ENCODE assay signal across 8 cellular contexts in the genomic region with DNA sequence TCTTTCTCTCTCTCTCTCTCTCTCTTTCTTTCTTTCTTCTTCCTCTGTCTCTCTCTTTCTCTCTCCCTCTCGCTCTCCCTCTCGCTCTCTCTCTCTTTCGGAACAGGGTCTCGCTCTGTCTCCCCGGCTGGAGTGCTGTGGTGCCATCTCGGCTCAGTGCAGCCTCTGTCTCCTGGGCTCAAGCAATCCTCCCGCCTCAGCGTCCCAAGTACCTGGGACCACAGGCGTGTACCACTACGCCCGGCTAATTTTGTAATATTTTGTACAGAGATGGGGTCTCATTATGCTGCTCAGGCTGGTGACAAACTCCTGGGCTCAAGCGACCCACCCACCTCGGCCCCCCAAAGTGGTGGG. TPM values are rescaled to one million over a fixed set of nuclear protein-coding genes. Genes with fewer than 3 reads are reported as not detected.
DNase-seq lines count a peak whose midpoint lies in the region; ATAC-seq, FAIRE-seq and TF ChIP-seq lines count a peak whose summit lies in the region.

No MANE protein-coding gene starts in this region.

- H3K27me3 Mint-ChIP-seq in astrocyte (ENCODE audit: low read depth, unreplicated experiment): no peaks in the 10 kb centered on the region
- no peaks in the 10 kb centered on the region for H3K27me3 Mint-ChIP-seq in natural killer cell (ENCODE audit: low read depth in 2 of 2)

- H3K79me2 ChIP-seq in DOHH2 (ENCODE audit: control insufficient read depth, low read length) (peaks cover 5% of the 10 kb centered on the region; the same call in 1 of the 2 replicates), MM.1S (ENCODE audit: low read length) (no peaks in the 10 kb centered on the region), astrocyte (ENCODE audit: insufficient read depth, low read length) (no peaks in the 10 kb centered on the region)

- DNase-seq in MM.1S: no peak
- no peak for DNase-seq in astrocyte (ENCODE audit: low read depth)
- no peak for DNase-seq in natural killer cell
- DNase-seq in dedifferentiated amniotic fluid mesenchymal stem cell (ENCODE audit: extremely low spot score): no peak
- DNase-seq in tibial artery: no peak
- DNase-seq in T-helper 9 cell: no peak

- H3F3A ChIP-seq in DOHH2 (ENCODE audit: control insufficient read depth, insufficient read depth) (peaks cover 25% of the 10 kb centered on the region), MM.1S (ENCODE audit: insufficient read depth, low read length) (peaks cover 28% of the 10 kb centered on the region)

- H3K9me3 Mint-ChIP-seq in astrocyte (ENCODE audit: unreplicated experiment) (no peaks in the 10 kb centered on the region), natural killer cell (no peaks in the 10 kb centered on the region)

- H3K4me3 Mint-ChIP-seq in astrocyte (ENCODE audit: unreplicated experiment) (peak overlapping the region; percentile 68), natural killer cell (peak overlapping the region; percentile 38)

- H3K4me3 ChIP-seq in DOHH2 (ENCODE audit: low read length) (peak overlapping the region; percentile 64), MM.1S (ENCODE audit: low read length) (peak overlapping the region; percentile 28), astrocyte (ENCODE audit: insufficient read depth, low read depth, low read length) (no peak overlapping the region), tibial artery (no peak overlapping the region)

- no peaks in the 10 kb centered on the region for H3K9me2 ChIP-seq in DOHH2 (replicated peaks; ENCODE audit: control insufficient read depth, low read length)
- no peaks in the 10 kb centered on the region for H3K9me2 ChIP-seq in MM.1S (replicated peaks; ENCODE audit: insufficient read depth, low read length)

- peaks cover 6% of the 10 kb centered on the region for H3K36me3 ChIP-seq in DOHH2 (ENCODE audit: control insufficient read depth, low read length)
- no peaks in the 10 kb centered on the region for H3K36me3 ChIP-seq in MM.1S (replicated peaks; ENCODE audit: insufficient read depth, low read length)
- no peaks in the 10 kb centered on the region for H3K36me3 ChIP-seq in astrocyte (ENCODE audit: insufficient read depth, low read length)
- H3K36me3 ChIP-seq in tibial artery: no peaks in the 10 kb centered on the region

- H3K27me3 ChIP-seq in DOHH2 (ENCODE audit: control insufficient read depth, low read length): no peaks in the 10 kb centered on the region
- H3K27me3 ChIP-seq in MM.1S (replicated peaks; ENCODE audit: insufficient read depth, low read length): no peaks in the 10 kb centered on the region
- H3K27me3 ChIP-seq in astrocyte (ENCODE audit: insufficient read depth, low read length): no peaks in the 10 kb centered on the region
- H3K27me3 ChIP-seq in tibial artery: peaks cover 0 to 30% of the 10 kb centered on the region in 2 donors

- H3K27ac Mint-ChIP-seq in astrocyte (ENCODE audit: unreplicated experiment) (peak overlapping the region; percentile 98), natural killer cell (peak overlapping the region; percentile 59 to 85)

- H3K4me1 Mint-ChIP-seq in astrocyte (ENCODE audit: low read depth, unreplicated experiment) (peaks cover 23% of the 10 kb centered on the region), natural killer cell (peaks cover 20 to 29% of the 10 kb centered on the region in 2 donors)

- H3K4me1 ChIP-seq in DOHH2 (ENCODE audit: control insufficient read depth, low read length) (peaks cover 92% of the 10 kb centered on the region), MM.1S (ENCODE audit: low read length) (peaks cover 22% of the 10 kb centered on the region), astrocyte (ENCODE audit: insufficient read depth, low read length) (peaks cover 28% of the 10 kb centered on the region), tibial artery (peaks cover 0 to 17% (median 13%) of the 10 kb centered on the region in 4 donors)

- ATAC-seq in natural killer cell (no peak), GM18519 (IDR thresholded peaks at IDR 0.05; ENCODE audit: low FRiP score, unreplicated experiment) (no peak)

- H3K4me2 ChIP-seq in DOHH2 (ENCODE audit: low read length) (peak overlapping the region; percentile 86), MM.1S (ENCODE audit: low read depth, low read length) (peak overlapping the region; percentile 73), astrocyte (ENCODE audit: low read length) (no peak overlapping the region)

- intact Hi-C loops in natural killer cell (cut with micrococcal nuclease) (loop anchor here (5.0 kb wide), 1 partner anchor 659 kb away; no protein-coding TSS in a partner anchor), tibial artery (cut with DNase I; ENCODE audit: low total_unique reads) (loop anchor here (5.0 kb wide), 1 partner anchor 99 kb away; no protein-coding TSS in a partner anchor)

- H3K27ac ChIP-seq in DOHH2 (ENCODE audit: low read depth, low read length): peak overlapping the region; percentile 95
- peak overlapping the region; percentile 76 for H3K27ac ChIP-seq in MM.1S (ENCODE audit: low read length)
- peak overlapping the region; percentile 74 for H3K27ac ChIP-seq in astrocyte (ENCODE audit: low read depth, low read length)
- H3K27ac ChIP-seq in tibial artery: no peak overlapping the region

- no peaks in the 10 kb centered on the region for H3K9me3 ChIP-seq in DOHH2 (ENCODE audit: control insufficient read depth, insufficient read depth, low read length)
- H3K9me3 ChIP-seq in MM.1S (replicated peaks; ENCODE audit: insufficient read depth, low read length): no peaks in the 10 kb centered on the region
- H3K9me3 ChIP-seq in astrocyte (ENCODE audit: insufficient read depth, low read depth, low read length): no peaks in the 10 kb centered on the region
- no peaks in the 10 kb centered on the region for H3K9me3 ChIP-seq in tibial artery

- H2AFZ ChIP-seq in MM.1S (ENCODE audit: low read length) (no peak overlapping the region), astrocyte (ENCODE audit: low read depth, low read length) (peak overlapping the region; percentile 60)

- FAIRE-seq in astrocyte (lab: Jason Lieb, UNC): no peak

- H4K20me1 ChIP-seq in DOHH2 (ENCODE audit: control insufficient read depth, insufficient read depth, low read depth, low read length): no peaks in the 10 kb centered on the region
- H4K20me1 ChIP-seq in MM.1S (ENCODE audit: insufficient read depth, low read length): no peaks in the 10 kb centered on the region
- no peaks in the 10 kb centered on the region for H4K20me1 ChIP-seq in astrocyte (ENCODE audit: insufficient read depth, low read length)

- H3K9ac ChIP-seq in MM.1S (ENCODE audit: low read length): peak overlapping the region; percentile 72
- H3K9ac ChIP-seq in astrocyte (ENCODE audit: low read length): peak overlapping the region; percentile 72

- H3K36me3 Mint-ChIP-seq in astrocyte (ENCODE audit: low read depth, unreplicated experiment) (no peaks in the 10 kb centered on the region), natural killer cell (no peaks in the 10 kb centered on the region)

- no peak for TF ChIP-seq CTCF in DOHH2 (IDR thresholded peaks at IDR 0.05; ENCODE audit: low read depth, low read length, poor library complexity, severe bottlenecking)
- no peak for TF ChIP-seq CTCF in MM.1S (IDR thresholded peaks at IDR 0.05; ENCODE audit: low read length)
- no peak for TF ChIP-seq CTCF in astrocyte (IDR thresholded peaks at IDR 0.05; ENCODE audit: insufficient read depth, low read depth, low read length)
- no peak for TF ChIP-seq CTCF in natural killer cell (IDR thresholded peaks at IDR 0.05)
- no peak for TF ChIP-seq CTCF in tibial artery (IDR thresholded peaks at IDR 0.05)

RNA-seq across cellular contexts. Expression of a gene that starts 12.7 kb away (rescaled TPM):
- total RNA-seq in astrocyte (29.6 and 29.8 TPM in 2 replicates), natural killer cell (100 to 1,000 TPM; 210 to 311 (median 210) TPM)

Comparison
In these comparisons a context has a peak if more than half of its experiments do, and no peak if none do; other contexts are left out.
1. H3K27ac ChIP-seq: peak in DOHH2 (single experiment), MM.1S (single experiment) and astrocyte (single experiment); none in tibial artery (0 of 2).
2. H3K4me3 ChIP-seq: peak in DOHH2 (single experiment) and MM.1S (single experiment); none in astrocyte (single experiment) and tibial artery (0 of 2).